27 cellular contexts compared by ENCODE assay signal in genomic region chr3:160601288-160601687, GRCh38.
"Had no signal": no experiment of that assay in that cellular context is flagged by ENCODE, and none has a peak within 500 bp of the region (broad histone marks: within the 10 kb centered on the region; RNA-seq: fewer than 3 reads in every experiment).

No MANE protein-coding gene starts in this region.

- H3K27ac ChIP-seq: lower lobe of right lung, pancreas, psoas muscle, right atrium auricular region, skin epidermis, suprapubic skin, thoracic aorta, tibial nerve, uterus had no signal

- FAIRE-seq: islet of Langerhans, pancreas had no signal

- DNase-seq: hypothalamus; immature natural killer cell; left ventricle myocardium superior; lower lobe of right lung; mammary epithelial cell; mesenchymal stem cell; naive thymus-derived CD8-positive, alpha-beta T cell; nucleus accumbens; pancreas; posterior cingulate gyrus; psoas muscle; stimulated activated CD4-positive, alpha-beta T cell treated with anti-CD3 and anti-CD28 coated beads, Interleukin-12 subunit alpha, Interleukin-12 subunit beta, amount 100 ng/mL, for 4 hours; stimulated activated CD4-positive, alpha-beta T cell treated with anti-CD3 and anti-CD28 coated beads, Interleukin-4, amount 100 ng/mL, for 24 hours; stimulated activated naive CD4-positive, alpha-beta T cell; uterus had no signal

- H3K27me3 Mint-ChIP-seq: stimulated activated naive CD8-positive, alpha-beta T cell treated with anti-CD3 and anti-CD28 coated beads, Interleukin-15, Interleukin-2, amounts not matched to agents 100 ng/mL and 50 ng/mL, for 24 hours; type B pancreatic cell had no signal

- H3K9me3 Mint-ChIP-seq: immature natural killer cell; nephron; neural crest cell; stimulated activated effector memory CD8-positive, alpha-beta T cell treated with anti-CD3 and anti-CD28 coated beads, Interleukin-12 subunit alpha, Interleukin-12 subunit beta, amount 100 ng/mL, for 72 hours; stimulated activated naive CD8-positive, alpha-beta T cell treated with anti-CD3 and anti-CD28 coated beads, Interleukin-15, Interleukin-2, amounts not matched to agents 100 ng/mL and 50 ng/mL, for 24 hours; type B pancreatic cell had no signal

- H3K4me3 Mint-ChIP-seq: immature natural killer cell; naive thymus-derived CD8-positive, alpha-beta T cell; nephron; neural crest cell; stimulated activated effector memory CD8-positive, alpha-beta T cell treated with anti-CD3 and anti-CD28 coated beads, Interleukin-12 subunit alpha, Interleukin-12 subunit beta, amount 100 ng/mL, for 72 hours; stimulated activated naive CD8-positive, alpha-beta T cell treated with anti-CD3 and anti-CD28 coated beads, Interleukin-15, Interleukin-2, amounts not matched to agents 100 ng/mL and 50 ng/mL, for 24 hours; type B pancreatic cell had no signal

- H3K4me1 ChIP-seq: lower lobe of right lung, psoas muscle, right atrium auricular region, suprapubic skin, tibial nerve, uterus had no signal

- H3K27me3 ChIP-seq: pancreas, right atrium auricular region, suprapubic skin, tibial nerve, uterus had no signal

- H3K27ac Mint-ChIP-seq: immature natural killer cell; naive thymus-derived CD8-positive, alpha-beta T cell; nephron; stimulated activated effector memory CD8-positive, alpha-beta T cell treated with anti-CD3 and anti-CD28 coated beads, Interleukin-12 subunit alpha, Interleukin-12 subunit beta, amount 100 ng/mL, for 72 hours; stimulated activated naive CD8-positive, alpha-beta T cell treated with anti-CD3 and anti-CD28 coated beads, Interleukin-15, Interleukin-2, amounts not matched to agents 100 ng/mL and 50 ng/mL, for 24 hours; type B pancreatic cell had no signal

- ATAC-seq: left ventricle myocardium superior; lower lobe of right lung; naive thymus-derived CD8-positive, alpha-beta T cell; pancreas; psoas muscle; sciatic nerve; stimulated activated effector memory CD8-positive, alpha-beta T cell treated with anti-CD3 and anti-CD28 coated beads, Interleukin-12 subunit alpha, Interleukin-12 subunit beta, amount 100 ng/mL, for 72 hours had no signal

- H3K9me3 ChIP-seq: lower lobe of right lung, pancreas, psoas muscle, right atrium auricular region, suprapubic skin, thoracic aorta, uterus had no signal

- H3K4me3 ChIP-seq: lower lobe of right lung, pancreas, psoas muscle, right atrium auricular region, skin epidermis, suprapubic skin, thoracic aorta, tibial nerve, uterus had no signal

- H3K4me1 Mint-ChIP-seq: immature natural killer cell; naive thymus-derived CD8-positive, alpha-beta T cell; nephron; neural crest cell; stimulated activated effector memory CD8-positive, alpha-beta T cell treated with anti-CD3 and anti-CD28 coated beads, Interleukin-12 subunit alpha, Interleukin-12 subunit beta, amount 100 ng/mL, for 72 hours had no signal

- H3K36me3 ChIP-seq: lower lobe of right lung, pancreas, right atrium auricular region, suprapubic skin, thoracic aorta, tibial nerve, uterus had no signal

- H3K36me3 Mint-ChIP-seq: immature natural killer cell; naive thymus-derived CD8-positive, alpha-beta T cell; stimulated activated effector memory CD8-positive, alpha-beta T cell treated with anti-CD3 and anti-CD28 coated beads, Interleukin-12 subunit alpha, Interleukin-12 subunit beta, amount 100 ng/mL, for 72 hours; type B pancreatic cell had no signal
